ENCODE assay signal across 9 cellular contexts in the genomic region with DNA sequence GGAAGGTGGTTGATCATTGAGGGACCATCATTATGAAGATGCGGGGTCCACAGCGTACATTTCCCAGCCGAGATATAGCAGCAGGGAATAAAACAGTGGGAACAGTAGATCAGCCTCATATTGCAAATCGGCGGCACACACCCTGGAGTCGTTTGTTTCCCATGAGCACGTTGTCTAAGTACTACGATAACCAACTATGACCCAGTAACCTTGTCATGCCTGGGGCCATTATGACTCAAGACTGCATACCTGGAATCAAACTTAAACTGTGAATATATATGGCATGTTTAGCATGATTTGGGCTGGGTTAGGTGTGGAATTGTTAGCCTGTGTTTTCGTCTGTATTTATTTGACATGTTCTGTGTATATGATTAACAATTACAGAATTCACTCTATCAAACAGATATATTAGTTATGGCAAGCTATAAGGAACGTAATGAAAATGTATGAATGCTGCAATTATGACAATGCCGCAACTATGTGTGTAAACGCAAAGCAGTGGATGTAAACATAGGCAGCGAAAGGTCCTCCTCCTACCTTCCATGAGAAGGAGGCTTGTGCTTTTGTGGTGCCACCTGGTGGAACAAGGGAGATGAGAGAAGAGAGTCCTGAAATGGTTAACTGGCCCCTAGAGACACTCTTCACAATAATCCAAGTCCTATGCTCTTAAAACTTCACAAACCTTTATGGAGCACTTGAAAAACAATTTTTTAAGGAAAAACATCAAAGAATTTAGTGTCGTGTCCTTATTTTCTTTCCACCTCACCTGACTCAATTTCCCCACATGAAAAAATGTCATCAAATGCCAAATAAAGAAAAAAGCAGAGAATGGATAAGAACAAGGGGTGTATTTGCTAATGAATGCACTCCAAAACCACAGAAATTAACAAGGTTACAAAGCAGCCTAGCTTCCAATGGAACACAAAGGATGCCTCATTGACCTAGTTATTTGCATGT.
DNase-seq lines count a peak whose midpoint lies in the region; ATAC-seq, FAIRE-seq and TF ChIP-seq lines count a peak whose summit lies in the region.
"Had no signal": no experiment of that assay in that cellular context is flagged by ENCODE, and none has a peak within 500 bp of the region (broad histone marks: within the 10 kb centered on the region; RNA-seq: fewer than 3 reads in every experiment).

No MANE protein-coding gene starts in this region.

- no peaks in the 10 kb centered on the region for H3K36me3 ChIP-seq in MM.1S (replicated peaks; ENCODE audit: insufficient read depth, low read length)

- H2AFZ ChIP-seq in MM.1S (ENCODE audit: low read length): no peak overlapping the region

- H3K4me2 ChIP-seq in MM.1S (ENCODE audit: low read depth, low read length): no peak overlapping the region

- H3K4me3 ChIP-seq in MM.1S (ENCODE audit: low read length) (no peak overlapping the region), cardiac fibroblast (replicated peaks in 1 of 2; ENCODE audit: low read depth in 2 of 2, low read length in 2 of 2) (no peak overlapping the region)
- H3K4me3 ChIP-seq: skin epidermis had no signal

- H3K9ac ChIP-seq in MM.1S (ENCODE audit: low read length): no peak overlapping the region

- no peaks in the 10 kb centered on the region for H3K27me3 ChIP-seq in MM.1S (replicated peaks; ENCODE audit: insufficient read depth, low read length)

- no peaks in the 10 kb centered on the region; the same call in 1 of the 2 replicates for H3K4me1 ChIP-seq in MM.1S (ENCODE audit: low read length)

- DNase-seq in stimulated activated CD4-positive, alpha-beta T cell treated with anti-CD3 and anti-CD28 coated beads, Interleukin-15, amount 100 ng/mL, for 24 hours: peak; percentile 3
- DNase-seq in stimulated activated CD4-positive, alpha-beta T cell treated with anti-CD3 and anti-CD28 coated beads, Interleukin-1b, Interleukin-23, amount 100 ng/mL, for 48 hours: no peak
- DNase-seq in MM.1S: peak; percentile 29
- DNase-seq in cardiac fibroblast (ENCODE audit: low read depth in 2 of 2): peak; percentile 17 to 45
- peak; percentile 67 for DNase-seq in urothelium cell line (ENCODE audit: low spot score)
- DNase-seq in AG08396 (ENCODE audit: low spot score): no peak
- no peak for DNase-seq in NCI-H2107 treated with DMSO at 0.1 percent for 48 hours (lab: John Stamatoyannopoulos, UW; ENCODE audit: unreplicated experiment)

- H3K9me3 ChIP-seq in MM.1S (replicated peaks; ENCODE audit: insufficient read depth, low read length): no peaks in the 10 kb centered on the region

- H4K20me1 ChIP-seq in MM.1S (ENCODE audit: insufficient read depth, low read length): no peaks in the 10 kb centered on the region

- TF ChIP-seq CTCF in MM.1S (IDR thresholded peaks at IDR 0.05; ENCODE audit: low read length) (peak; percentile 41), cardiac fibroblast (IDR thresholded peaks at IDR 0.05; ENCODE audit: low read depth, low read length) (peak; percentile 43)

- H3K9me2 ChIP-seq in MM.1S (replicated peaks; ENCODE audit: insufficient read depth, low read length): no peaks in the 10 kb centered on the region

- no peaks in the 10 kb centered on the region for H3K79me2 ChIP-seq in MM.1S (ENCODE audit: low read length)

- no peak for ATAC-seq in HG03442 (IDR thresholded peaks at IDR 0.05; ENCODE audit: unreplicated experiment)

- no peaks in the 10 kb centered on the region for H3F3A ChIP-seq in MM.1S (ENCODE audit: insufficient read depth, low read length)

- H3K27ac ChIP-seq in MM.1S (ENCODE audit: low read length): no peak overlapping the region
- H3K27ac ChIP-seq: skin epidermis had no signal

- FAIRE-seq in urothelium cell line (lab: Jason Lieb, UNC): peak; percentile 80

Comparison
In these comparisons a context has a peak if more than half of its experiments do, and no peak if none do; other contexts are left out.
1. DNase-seq: peak in stimulated activated CD4-positive, alpha-beta T cell treated with anti-CD3 and anti-CD28 coated beads, Interleukin-15, amount 100 ng/mL, for 24 hours (single experiment), MM.1S (single experiment), cardiac fibroblast (2 of 2) and urothelium cell line (single experiment); none in stimulated activated CD4-positive, alpha-beta T cell treated with anti-CD3 and anti-CD28 coated beads, Interleukin-1b, Interleukin-23, amount 100 ng/mL, for 48 hours (single experiment), AG08396 (single experiment) and NCI-H2107 treated with DMSO at 0.1 percent for 48 hours (single experiment).